Comparison of ENCODE assay signal across 1 cellular context in genomic region chr1:13780780-13781179, GRCh38.
TF ChIP-seq lines count a peak whose summit lies in the region.

No MANE protein-coding gene starts in this region.

TF ChIP-seq in IMR-90, 13 proteins besides CTCF, POLR2A, EP300 and RAD21:
- no peak for TF ChIP-seq RCOR1 (IDR thresholded peaks at IDR 0.05; ENCODE audit: insufficient replicate concordance, low read length)
- TF ChIP-seq NFE2L2 (IDR thresholded peaks at IDR 0.05; ENCODE audit: low read depth, low read length) = no peak
- TF ChIP-seq ELK1 (IDR thresholded peaks at IDR 0.05; ENCODE audit: borderline replicate concordance, low read depth, low read length) = no peak
- TF ChIP-seq CHD1 (IDR thresholded peaks at IDR 0.05; ENCODE audit: low read depth, low read length) = no peak
- TF ChIP-seq MXI1 (IDR thresholded peaks at IDR 0.05; ENCODE audit: borderline replicate concordance, low read depth, low read length) = no peak
- TF ChIP-seq MAFK (IDR thresholded peaks at IDR 0.05; ENCODE audit: low read depth, low read length) = no peak
- TF ChIP-seq USF2 (IDR thresholded peaks at IDR 0.05; ENCODE audit: low read depth, low read length) = no peak
- TF ChIP-seq RFX5 (IDR thresholded peaks at IDR 0.05; ENCODE audit: low read depth, low read length) = no peak
- no peak for TF ChIP-seq CEBPB (IDR thresholded peaks at IDR 0.05; ENCODE audit: low read depth, low read length)
- TF ChIP-seq FOS (IDR thresholded peaks at IDR 0.05; ENCODE audit: low read depth, low read length) = no peak
- no peak for TF ChIP-seq MAZ (IDR thresholded peaks at IDR 0.05; ENCODE audit: borderline replicate concordance, low read depth, low read length)
- no peak for TF ChIP-seq BHLHE40 (IDR thresholded peaks at IDR 0.05; ENCODE audit: low read depth, low read length)
- TF ChIP-seq SMC3 (IDR thresholded peaks at IDR 0.05; ENCODE audit: low read depth, low read length) = no peak
TF ChIP-seq in IMR-90: peak in this region for 0.
